16 cellular contexts compared by ENCODE assay signal in genomic region chr21:45533731-45534571, GRCh38. TPM values are rescaled to one million over a fixed set of nuclear protein-coding genes. Genes with fewer than 3 reads are reported as not detected.
A peak's percentile ranks its signal among the peaks of the same experiment; 100 is the strongest.
DNase-seq lines count a peak whose midpoint lies in the region; ATAC-seq and TF ChIP-seq lines count a peak whose summit lies in the region.
"Had no signal": no experiment of that assay in that cellular context is flagged by ENCODE, and none has a peak within 500 bp of the region (broad histone marks: within the 10 kb centered on the region; RNA-seq: fewer than 3 reads in every experiment).

No MANE protein-coding gene starts in this region.

- ATAC-seq in activated CD4-positive, CD25-positive, alpha-beta regulatory T cell treated with anti-CD3 and anti-CD28 coated beads, Interleukin-2, amount 50 U/mL, for 24 hours, result no peak
- ATAC-seq in GM19023 (IDR thresholded peaks at IDR 0.05; ENCODE audit: unreplicated experiment), result no peak
- ATAC-seq: CD8-positive, alpha-beta T cell had no signal

- 34% methylated on average over 27 of the region's 27 CpGs for WGBS in liver

- peaks cover 12 to 22% of the 10 kb centered on the region in 2 donors for H3K36me3 ChIP-seq in duodenal mucosa (ENCODE audit: control insufficient read depth in 1 of 2, insufficient read depth in 2 of 2, low read length in 2 of 2)
- H3K36me3 ChIP-seq in liver (ENCODE audit: control insufficient read depth in 4 of 4, insufficient read depth in 3 of 4, low read depth in 1 of 4, low read length in 3 of 4), result peaks cover 0 to 9% (median 4%) of the 10 kb centered on the region in 4 donors
- H3K36me3 ChIP-seq in subcutaneous abdominal adipose tissue (ENCODE audit: control insufficient read depth in 5 of 5, insufficient read depth in 5 of 5, low read length in 5 of 5), result peaks cover 0 to 26% (median 19%) of the 10 kb centered on the region in 5 donors

- CTCF ChIA-PET in RWPE1 (lab: Yijun Ruan, JAX), result no interaction called here

- no peak for TF ChIP-seq RAD21 in liver (IDR thresholded peaks at IDR 0.05)

- DNase-seq in activated CD4-positive, CD25-positive, alpha-beta regulatory T cell treated with anti-CD3 and anti-CD28 coated beads, Interleukin-2, amount 50 U/mL, for 72 hours, result peak; percentile 28
- DNase-seq in AG20443 (ENCODE audit: low spot score), result no peak
- DNase-seq in RWPE1 (ENCODE audit: low spot score), result no peak
- DNase-seq: effector CD8-positive, alpha-beta T cell; immature natural killer cell; Karpas-422; NCI-H1694 treated with DMSO at 0.1 percent for 48 hours; NCI-H774 had no signal

- peak overlapping the region; percentile 26 to 32 for H3K9ac ChIP-seq in duodenal mucosa (ENCODE audit: low read depth in 1 of 2, low read length in 2 of 2)
- H3K9ac ChIP-seq in liver (ENCODE audit: low read depth in 1 of 2, low read length in 2 of 2), result no peak overlapping the region
- H3K9ac ChIP-seq in subcutaneous abdominal adipose tissue (ENCODE audit: low read length in 5 of 5), result peak overlapping the region in 2 of 5 donors; percentile 24 to 52

- POLR2A ChIA-PET in RWPE1 (lab: Yijun Ruan, JAX; ENCODE audit: low non-redundant PET), result no interaction called here

- H3K9me3 ChIP-seq in duodenal mucosa (ENCODE audit: control insufficient read depth in 1 of 2, low read length in 2 of 2) (no peaks in the 10 kb centered on the region), liver (ENCODE audit: control insufficient read depth in 4 of 4, low read length in 3 of 4) (no peaks in the 10 kb centered on the region), subcutaneous abdominal adipose tissue (ENCODE audit: control insufficient read depth in 5 of 5, low read length in 5 of 5) (no peaks in the 10 kb centered on the region)
- H3K9me3 ChIP-seq: SJSA1 had no signal

- H3K27ac ChIP-seq in duodenal mucosa (ENCODE audit: low read depth, low read length), result peak overlapping the region; percentile 46
- H3K27ac ChIP-seq in liver (ENCODE audit: low read depth in 1 of 2, low read length in 2 of 2), result peak overlapping the region; percentile 72 to 87
- H3K27ac ChIP-seq in subcutaneous abdominal adipose tissue (ENCODE audit: low read depth, low read length), result peak overlapping the region; percentile 57
- H3K27ac ChIP-seq in RWPE1, result no peak overlapping the region
- H3K27ac ChIP-seq: 22Rv1, SJSA1 had no signal

- H3K4me3 ChIP-seq in duodenal mucosa (ENCODE audit: low read depth in 1 of 2, low read length in 2 of 2) (no peak overlapping the region), liver (ENCODE audit: low read depth in 1 of 3, low read length in 3 of 3) (peak overlapping the region in 1 of 3 donors; percentile 5), subcutaneous abdominal adipose tissue (ENCODE audit: low read depth in 1 of 5, low read length in 5 of 5) (peak overlapping the region in 3 of 5 donors; percentile 5 to 45 (median 37))
- H3K4me3 ChIP-seq: SJSA1 had no signal

- H3K27me3 ChIP-seq in duodenal mucosa (ENCODE audit: control insufficient read depth in 1 of 2, insufficient read depth in 2 of 2, low read length in 2 of 2), result no peaks in the 10 kb centered on the region
- H3K27me3 ChIP-seq in liver (ENCODE audit: control insufficient read depth in 4 of 4, insufficient read depth in 4 of 4, low read length in 3 of 4), result no peaks in the 10 kb centered on the region
- H3K27me3 ChIP-seq in subcutaneous abdominal adipose tissue (ENCODE audit: control insufficient read depth in 5 of 5, insufficient read depth in 4 of 5, low read length in 5 of 5), result no peaks in the 10 kb centered on the region
- H3K27me3 ChIP-seq: SJSA1 had no signal

- H3K4me1 ChIP-seq in duodenal mucosa (ENCODE audit: control insufficient read depth in 1 of 2, insufficient read depth in 2 of 2, low read length in 2 of 2) (peaks cover 27 to 34% of the 10 kb centered on the region in 2 donors), liver (ENCODE audit: control insufficient read depth in 4 of 4, insufficient read depth in 4 of 4, low read length in 3 of 4) (peaks cover 17 to 47% (median 34%) of the 10 kb centered on the region in 4 donors), subcutaneous abdominal adipose tissue (ENCODE audit: control insufficient read depth in 5 of 5, insufficient read depth in 5 of 5, low read length in 5 of 5) (peaks cover 1 to 47% (median 31%) of the 10 kb centered on the region in 5 donors)
- H3K4me1 ChIP-seq: SJSA1 had no signal

- TF ChIP-seq CTCF in liver (IDR thresholded peaks at IDR 0.05; ENCODE audit: low read depth, low read length, missing input control) (no peak), RWPE1 (conservative IDR thresholded peaks at IDR 0.05; ENCODE audit: low read depth) (no peak)

TF ChIP-seq in liver, 16 proteins besides CTCF, POLR2A, EP300 and RAD21:
- no peak for TF ChIP-seq JUND (IDR thresholded peaks at IDR 0.05)
- peak; percentile 23 to 37 for TF ChIP-seq RXRA (IDR thresholded peaks at IDR 0.05)
TF ChIP-seq in liver: peak in this region for 1.

RNA-seq across cellular contexts. Expression of gene SLC19A1, which starts 8.3 kb away (rescaled TPM):
- total RNA-seq in liver, result 10 to 100 TPM; 13.0 to 13.1 TPM
- 10 to 100 TPM in 1 of 2 donors, 1 to 10 TPM in 1; 8.4 to 28.0 TPM for polyA plus RNA-seq in liver

Comparison
In these comparisons a context has a peak if more than half of its experiments do, and no peak if none do; other contexts are left out.
1. H3K4me3 ChIP-seq: peak in subcutaneous abdominal adipose tissue (3 of 5); none in duodenal mucosa (0 of 2).
2. H3K9ac ChIP-seq: peak in duodenal mucosa (2 of 2); none in liver (0 of 2).